ENCODE assay signal across 1 cellular context in genomic region chr9:95772320-95773060, GRCh38.
A peak's percentile ranks its signal among the peaks of the same experiment; 100 is the strongest.
TF ChIP-seq lines count a peak whose summit lies in the region.

No MANE protein-coding gene starts in this region.

TF ChIP-seq in HepG2, 621 proteins besides CTCF, POLR2A, EP300 and RAD21 (continued from another document):
- TF ChIP-seq ZNF280D (CRISPR knock-in tag; IDR thresholded peaks at IDR 0.05), result no peak
- no peak for TF ChIP-seq TSC22D2 (CRISPR knock-in tag; IDR thresholded peaks at IDR 0.05; ENCODE audit: borderline replicate concordance)
- no peak for TF ChIP-seq ZNF713 (CRISPR knock-in tag; IDR thresholded peaks at IDR 0.05)
- no peak for TF ChIP-seq SPEN (CRISPR knock-in tag; IDR thresholded peaks at IDR 0.05; ENCODE audit: low read depth)
- no peak; the same call in 1 of the 2 replicates for TF ChIP-seq ZSCAN5A (CRISPR knock-in tag; IDR thresholded peaks at IDR 0.05; ENCODE audit: borderline replicate concordance)
- TF ChIP-seq ZNF12 (CRISPR knock-in tag; IDR thresholded peaks at IDR 0.05), result no peak
- no peak for TF ChIP-seq ZNF75D (CRISPR knock-in tag; IDR thresholded peaks at IDR 0.05; ENCODE audit: borderline replicate concordance)
- TF ChIP-seq ZNF569 (CRISPR knock-in tag; IDR thresholded peaks at IDR 0.05; ENCODE audit: borderline replicate concordance), result no peak
- TF ChIP-seq, protein P1, sequence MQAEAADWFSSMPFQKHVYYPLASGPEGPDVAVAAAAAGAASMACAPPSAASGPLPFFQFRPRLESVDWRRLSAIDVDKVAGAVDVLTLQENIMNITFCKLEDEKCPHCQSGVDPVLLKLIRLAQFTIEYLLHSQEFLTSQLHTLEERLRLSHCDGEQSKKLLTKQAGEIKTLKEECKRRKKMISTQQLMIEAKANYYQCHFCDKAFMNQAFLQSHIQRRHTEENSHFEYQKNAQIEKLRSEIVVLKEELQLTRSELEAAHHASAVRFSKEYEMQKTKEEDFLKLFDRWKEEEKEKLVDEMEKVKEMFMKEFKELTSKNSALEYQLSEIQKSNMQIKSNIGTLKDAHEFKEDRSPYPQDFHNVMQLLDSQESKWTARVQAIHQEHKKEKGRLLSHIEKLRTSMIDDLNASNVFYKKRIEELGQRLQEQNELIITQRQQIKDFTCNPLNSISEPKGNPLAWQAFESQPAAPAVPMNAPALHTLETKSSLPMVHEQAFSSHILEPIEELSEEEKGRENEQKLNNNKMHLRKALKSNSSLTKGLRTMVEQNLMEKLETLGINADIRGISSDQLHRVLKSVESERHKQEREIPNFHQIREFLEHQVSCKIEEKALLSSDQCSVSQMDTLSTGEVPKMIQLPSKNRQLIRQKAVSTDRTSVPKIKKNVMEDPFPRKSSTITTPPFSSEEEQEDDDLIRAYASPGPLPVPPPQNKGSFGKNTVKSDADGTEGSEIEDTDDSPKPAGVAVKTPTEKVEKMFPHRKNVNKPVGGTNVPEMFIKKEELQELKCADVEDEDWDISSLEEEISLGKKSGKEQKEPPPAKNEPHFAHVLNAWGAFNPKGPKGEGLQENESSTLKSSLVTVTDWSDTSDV (CRISPR knock-in tag; IDR thresholded peaks at IDR 0.05), result no peak
- no peak for TF ChIP-seq TCF7L2 (IDR thresholded peaks at IDR 0.05; ENCODE audit: low read depth, low read length)
- TF ChIP-seq HINFP (CRISPR knock-in tag; IDR thresholded peaks at IDR 0.05; ENCODE audit: low read depth), result no peak
- peak; percentile 31 for TF ChIP-seq RBM39 (IDR thresholded peaks at IDR 0.05; ENCODE audit: low read depth, low read length, poor library complexity, severe bottlenecking)
- TF ChIP-seq SP5 (CRISPR knock-in tag; IDR thresholded peaks at IDR 0.05; ENCODE audit: borderline replicate concordance, low read depth), result no peak
- no peak for TF ChIP-seq YEATS2 (CRISPR knock-in tag; IDR thresholded peaks at IDR 0.05; ENCODE audit: borderline replicate concordance)
- TF ChIP-seq ZNF883 (CRISPR knock-in tag; IDR thresholded peaks at IDR 0.05; ENCODE audit: not compliant biosample characterization), result peak; percentile 34
- TF ChIP-seq POLR2G (IDR thresholded peaks at IDR 0.05; ENCODE audit: low read depth, low read length), result peak; percentile 80
- no peak for TF ChIP-seq ARNT2 (CRISPR knock-in tag; IDR thresholded peaks at IDR 0.05; ENCODE audit: low read depth)
- TF ChIP-seq SP2 (CRISPR knock-in tag; IDR thresholded peaks at IDR 0.05), result no peak
- TF ChIP-seq, protein P2, sequence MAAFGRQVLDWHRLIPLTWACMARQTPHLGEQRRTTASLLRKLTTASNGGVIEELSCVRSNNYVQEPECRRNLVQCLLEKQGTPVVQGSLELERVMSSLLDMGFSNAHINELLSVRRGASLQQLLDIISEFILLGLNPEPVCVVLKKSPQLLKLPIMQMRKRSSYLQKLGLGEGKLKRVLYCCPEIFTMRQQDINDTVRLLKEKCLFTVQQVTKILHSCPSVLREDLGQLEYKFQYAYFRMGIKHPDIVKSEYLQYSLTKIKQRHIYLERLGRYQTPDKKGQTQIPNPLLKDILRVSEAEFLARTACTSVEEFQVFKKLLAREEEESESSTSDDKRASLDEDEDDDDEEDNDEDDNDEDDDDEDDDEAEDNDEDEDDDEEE (CRISPR knock-in tag; IDR thresholded peaks at IDR 0.05), result 0 out of 2 replicates have a peak, but pooled peaks have one; percentile 26
- TF ChIP-seq ZFP41 (CRISPR knock-in tag; IDR thresholded peaks at IDR 0.05; ENCODE audit: borderline replicate concordance), result no peak
- TF ChIP-seq ZBTB14 (CRISPR knock-in tag; IDR thresholded peaks at IDR 0.05), result no peak
- no peak for TF ChIP-seq REL (CRISPR knock-in tag; conservative IDR thresholded peaks at IDR 0.05)
- no peak for TF ChIP-seq ZSCAN30 (CRISPR knock-in tag; IDR thresholded peaks at IDR 0.05)
- no peak for TF ChIP-seq YY1 (IDR thresholded peaks at IDR 0.05; ENCODE audit: insufficient read depth, insufficient replicate concordance, low read depth, low read length)
- TF ChIP-seq ZNF775 (CRISPR knock-in tag; IDR thresholded peaks at IDR 0.05; ENCODE audit: borderline replicate concordance), result no peak
- TF ChIP-seq ZNF354B (CRISPR knock-in tag; IDR thresholded peaks at IDR 0.05), result no peak
